ENCODE assay signal across 23 cellular contexts in genomic region chr7:81883801-81884393, GRCh38.
DNase-seq lines count a peak whose midpoint lies in the region; ATAC-seq and TF ChIP-seq lines count a peak whose summit lies in the region.
"Had no signal": no experiment of that assay in that cellular context is flagged by ENCODE, and none has a peak within 500 bp of the region (broad histone marks: within the 10 kb centered on the region; RNA-seq: fewer than 3 reads in every experiment).

No MANE protein-coding gene starts in this region.

- no peaks in the 10 kb centered on the region for H3K4me1 Mint-ChIP-seq in activated T-cell treated with anti-CD3 and anti-CD28 coated beads, Interleukin-2, amount 50 U/mL, for 72 hours (ENCODE audit: low read depth)
- H3K4me1 Mint-ChIP-seq: endodermal cell had no signal

- no peak overlapping the region for H3K27ac Mint-ChIP-seq in activated T-cell treated with anti-CD3 and anti-CD28 coated beads, Interleukin-2, amount 50 U/mL, for 72 hours
- H3K27ac Mint-ChIP-seq: activated CD8-positive, alpha-beta T cell treated with anti-CD3 and anti-CD28 coated beads for 36 hours; endodermal cell; neural progenitor cell had no signal

- H3K27me3 Mint-ChIP-seq in activated T-cell treated with anti-CD3 and anti-CD28 coated beads, Interleukin-2, amount 50 U/mL, for 72 hours (ENCODE audit: low read depth) = no peaks in the 10 kb centered on the region
- H3K27me3 Mint-ChIP-seq: activated CD8-positive, alpha-beta T cell treated with anti-CD3 and anti-CD28 coated beads for 36 hours had no signal

- POLR2A ChIA-PET in RWPE1 (lab: Yijun Ruan, JAX; ENCODE audit: low non-redundant PET) = no interaction called here

- intact Hi-C loops in cardiac septum (cut with DNase I) = no loop called here

- no peak overlapping the region for H3K27ac ChIP-seq in RWPE1
- H3K27ac ChIP-seq: adrenal gland, esophagus squamous epithelium, neural progenitor cell, upper lobe of right lung had no signal

- CTCF ChIA-PET in RWPE1 (lab: Yijun Ruan, JAX) = interaction anchor here (0.6 kb wide), 1 partner anchor 331 kb away, joined by 3 read pairs; no protein-coding TSS in a partner anchor

- no peak for TF ChIP-seq CTCF in GM06990 (IDR thresholded peaks at IDR 0.05; ENCODE audit: insufficient read depth, low read length, poor library complexity, severe bottlenecking)
- TF ChIP-seq CTCF in RWPE1 (conservative IDR thresholded peaks at IDR 0.05; ENCODE audit: low read depth) = no peak

- H3K9me3 Mint-ChIP-seq in activated T-cell treated with anti-CD3 and anti-CD28 coated beads, Interleukin-2, amount 50 U/mL, for 72 hours = peaks cover 3 to 9% of the 10 kb centered on the region in 2 donors
- H3K9me3 Mint-ChIP-seq: activated CD8-positive, alpha-beta T cell treated with anti-CD3 and anti-CD28 coated beads for 36 hours; endodermal cell; neural progenitor cell had no signal

- H3K36me3 ChIP-seq in GM06990 (ENCODE audit: control insufficient read depth, insufficient read depth, low read length) = no peaks in the 10 kb centered on the region
- H3K36me3 ChIP-seq: adrenal gland, BE2C, esophagus squamous epithelium, neural progenitor cell, upper lobe of right lung had no signal

- H3K4me3 Mint-ChIP-seq in activated T-cell treated with anti-CD3 and anti-CD28 coated beads, Interleukin-2, amount 50 U/mL, for 72 hours = no peak overlapping the region
- H3K4me3 Mint-ChIP-seq: activated CD8-positive, alpha-beta T cell treated with anti-CD3 and anti-CD28 coated beads for 36 hours; endodermal cell; neural progenitor cell had no signal

- DNase-seq in GM06990 (ENCODE audit: extremely low read depth, insufficient read length) (peak; percentile 41), RWPE1 (ENCODE audit: low spot score) (no peak), cardiac septum (ENCODE audit: low spot score) (no peak)
- DNase-seq in activated T-cell treated with anti-CD3 and anti-CD28 coated beads, Interleukin-2, amount 50 U/mL, for 72 hours = no peak
- DNase-seq: activated CD8-positive, alpha-beta T cell treated with anti-CD3 and anti-CD28 coated beads for 36 hours; activated T-cell treated with anti-CD3 and anti-CD28 coated beads, Interleukin-2, amount 50 U/mL, for 1 hour; adrenal gland; BE2C; COR-L47; cortex of kidney; DND-41; endodermal cell; esophagus squamous epithelium; H7; NCI-H146; NCI-H2171 treated with DMSO at 0.1 percent for 48 hours; NCI-H526 treated with DMSO at 0.1 percent for 48 hours; upper lobe of right lung had no signal

- H3K4me3 ChIP-seq in GM06990 (replicated peaks; ENCODE audit: low read depth, low read length) = peak overlapping the region; percentile 35; the same call in 1 of the 2 replicates
- H3K4me3 ChIP-seq: adrenal gland, esophagus squamous epithelium, neural progenitor cell, upper lobe of right lung had no signal

- ATAC-seq in GM18907 (IDR thresholded peaks at IDR 0.05; ENCODE audit: unreplicated experiment) (peak; percentile 59), HG02870 (IDR thresholded peaks at IDR 0.05; ENCODE audit: unreplicated experiment) (peak; percentile 49), HG03565 (IDR thresholded peaks at IDR 0.05; ENCODE audit: unreplicated experiment) (peak; percentile 42), HG02970 (IDR thresholded peaks at IDR 0.05; ENCODE audit: low FRiP score, unreplicated experiment) (no peak)
- no peak for ATAC-seq in activated T-cell treated with anti-CD3 and anti-CD28 coated beads, Interleukin-2, amount 50 U/mL, for 72 hours (replicated peaks in 1 of 2)
- ATAC-seq: activated CD8-positive, alpha-beta T cell treated with anti-CD3 and anti-CD28 coated beads for 36 hours; upper lobe of right lung had no signal

- H3K27me3 ChIP-seq in GM06990 (replicated peaks; ENCODE audit: control insufficient read depth, insufficient read depth, low read length) = no peaks in the 10 kb centered on the region
- H3K27me3 ChIP-seq: adrenal gland, BE2C, esophagus squamous epithelium, neural progenitor cell, upper lobe of right lung had no signal

- H3K36me3 Mint-ChIP-seq in activated T-cell treated with anti-CD3 and anti-CD28 coated beads, Interleukin-2, amount 50 U/mL, for 72 hours (ENCODE audit: insufficient read depth in 2 of 2) = no peaks in the 10 kb centered on the region
- H3K36me3 Mint-ChIP-seq: neural progenitor cell had no signal

Comparison
In these comparisons a context has a peak if more than half of its experiments do, and no peak if none do; other contexts are left out.
1. ATAC-seq: peak in GM18907 (single experiment), HG02870 (single experiment) and HG03565 (single experiment); none in activated T-cell treated with anti-CD3 and anti-CD28 coated beads, Interleukin-2, amount 50 U/mL, for 72 hours (0 of 2) and HG02970 (single experiment).